18 cellular contexts compared by ENCODE assay signal in the genomic region with DNA sequence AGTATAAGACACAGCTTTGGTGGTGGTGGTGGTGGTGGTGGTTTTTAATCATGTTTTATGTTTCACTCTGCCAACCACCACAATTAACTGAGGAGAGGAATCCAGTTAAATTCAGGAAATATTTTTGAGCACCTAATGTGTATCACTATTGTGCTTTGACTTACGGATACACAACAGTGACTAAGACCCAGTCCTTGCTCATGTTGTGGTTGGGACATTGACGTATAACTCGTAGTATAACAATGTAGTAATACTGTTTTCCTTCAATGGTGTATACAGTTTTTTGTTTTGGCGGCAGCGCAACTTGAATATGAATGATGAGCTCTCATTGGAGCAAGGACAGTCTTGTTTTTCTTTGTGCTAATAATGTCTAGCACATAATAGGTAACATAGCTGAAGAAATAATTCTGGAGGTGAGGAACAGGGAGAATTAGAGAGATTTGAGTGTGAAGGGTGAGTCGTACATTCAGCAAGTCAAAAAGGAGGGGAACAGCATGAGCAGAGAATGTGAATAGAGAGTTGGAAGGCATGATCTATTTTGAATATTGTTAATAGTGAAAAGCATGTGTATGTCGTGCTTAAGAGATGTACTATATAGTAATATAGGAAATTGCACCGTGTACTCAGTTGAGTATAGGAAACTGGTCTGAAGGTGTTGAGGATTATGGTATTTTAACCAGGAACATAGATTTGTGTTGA. TPM values are rescaled to one million over a fixed set of nuclear protein-coding genes. Genes with fewer than 3 reads are reported as not detected.
DNase-seq lines count a peak whose midpoint lies in the region; ATAC-seq and TF ChIP-seq lines count a peak whose summit lies in the region.
"Had no signal": no experiment of that assay in that cellular context is flagged by ENCODE, and none has a peak within 500 bp of the region (broad histone marks: within the 10 kb centered on the region; RNA-seq: fewer than 3 reads in every experiment).

No MANE protein-coding gene starts in this region.

- WGBS in thyroid gland, 2 donors: 93 to 94% methylated on average over 8 of the region's 8 CpGs

- no peaks in the 10 kb centered on the region for H3K27me3 ChIP-seq in thyroid gland
- H3K27me3 ChIP-seq: SJCRH30, upper lobe of left lung had no signal

- H3K27ac ChIP-seq in thyroid gland: no peak overlapping the region
- H3K27ac ChIP-seq: SJCRH30, upper lobe of left lung had no signal

- TF ChIP-seq POLR2A in NB4 (IDR thresholded peaks at IDR 0.05; ENCODE audit: extremely low read depth, insufficient read length): no peak
- no peak for TF ChIP-seq POLR2A in thyroid gland (IDR thresholded peaks at IDR 0.05)

- no peak for DNase-seq in stimulated activated naive CD8-positive, alpha-beta T cell treated with anti-CD3 and anti-CD28 coated beads, Interleukin-15, Interleukin-2, amounts not matched to agents 100 U/mL and 50 U/mL, for 24 hours
- DNase-seq in NB4 (ENCODE audit: low read depth): no peak
- peak; percentile 62 for DNase-seq in astrocyte of the hippocampus (ENCODE audit: low read depth, low spot score)
- DNase-seq in stimulated activated naive CD8-positive, alpha-beta T cell treated with anti-CD3 and anti-CD28 coated beads, Interleukin-15, amount 100 ng/mL, for 72 hours: no peak
- no peak for DNase-seq in SK-N-DZ (ENCODE audit: low spot score)
- DNase-seq in thyroid gland: no peak
- DNase-seq in NCI-H146 (lab: John Stamatoyannopoulos, UW): no peak
- DNase-seq: activated naive CD4-positive, alpha-beta T cell; effector memory CD4-positive, alpha-beta T cell; hippocampal formation; NCI-H2029 treated with DMSO at 0.1 percent for 48 hours; NCI-H526; SJCRH30; stimulated activated naive CD4-positive, alpha-beta T cell; T-helper 9 cell; upper lobe of left lung had no signal

- H3K9me3 Mint-ChIP-seq in stimulated activated naive CD8-positive, alpha-beta T cell treated with anti-CD3 and anti-CD28 coated beads, Interleukin-15, Interleukin-2, amounts not matched to agents 100 ng/mL and 50 ng/mL, for 24 hours: no peaks in the 10 kb centered on the region
- H3K9me3 Mint-ChIP-seq in stimulated activated naive CD8-positive, alpha-beta T cell treated with anti-CD3 and anti-CD28 coated beads, Interleukin-15, amount 100 ng/mL, for 72 hours: no peaks in the 10 kb centered on the region
- H3K9me3 Mint-ChIP-seq: neural crest cell had no signal

- H3K27ac Mint-ChIP-seq in stimulated activated naive CD8-positive, alpha-beta T cell treated with anti-CD3 and anti-CD28 coated beads, Interleukin-15, Interleukin-2, amounts not matched to agents 100 ng/mL and 50 ng/mL, for 24 hours: peak overlapping the region; percentile 77
- peak overlapping the region in 1 of 2 donors; percentile 10 for H3K27ac Mint-ChIP-seq in stimulated activated naive CD8-positive, alpha-beta T cell treated with anti-CD3 and anti-CD28 coated beads, Interleukin-15, amount 100 ng/mL, for 72 hours

- H3K9me3 ChIP-seq in thyroid gland: no peaks in the 10 kb centered on the region
- H3K9me3 ChIP-seq: SJCRH30, upper lobe of left lung had no signal

- no peaks in the 10 kb centered on the region for H3K27me3 Mint-ChIP-seq in stimulated activated naive CD8-positive, alpha-beta T cell treated with anti-CD3 and anti-CD28 coated beads, Interleukin-15, Interleukin-2, amounts not matched to agents 100 ng/mL and 50 ng/mL, for 24 hours
- no peaks in the 10 kb centered on the region for H3K27me3 Mint-ChIP-seq in stimulated activated naive CD8-positive, alpha-beta T cell treated with anti-CD3 and anti-CD28 coated beads, Interleukin-15, amount 100 ng/mL, for 72 hours

- H3K4me1 Mint-ChIP-seq in stimulated activated naive CD8-positive, alpha-beta T cell treated with anti-CD3 and anti-CD28 coated beads, Interleukin-15, Interleukin-2, amounts not matched to agents 100 ng/mL and 50 ng/mL, for 24 hours (ENCODE audit: low read depth): peaks cover 50% of the 10 kb centered on the region
- H3K4me1 Mint-ChIP-seq in stimulated activated naive CD8-positive, alpha-beta T cell treated with anti-CD3 and anti-CD28 coated beads, Interleukin-15, amount 100 ng/mL, for 72 hours: peaks cover 58% of the 10 kb centered on the region

- H3K36me3 Mint-ChIP-seq in stimulated activated naive CD8-positive, alpha-beta T cell treated with anti-CD3 and anti-CD28 coated beads, Interleukin-15, Interleukin-2, amounts not matched to agents 100 ng/mL and 50 ng/mL, for 24 hours (ENCODE audit: low read depth): peaks cover 80% of the 10 kb centered on the region

- ATAC-seq in stimulated activated naive CD8-positive, alpha-beta T cell treated with anti-CD3 and anti-CD28 coated beads, Interleukin-15, Interleukin-2, amounts not matched to agents 100 U/mL and 50 U/mL, for 24 hours: no peak
- peak; percentile 47 for ATAC-seq in stimulated activated naive CD8-positive, alpha-beta T cell treated with anti-CD3 and anti-CD28 coated beads, Interleukin-15, amount 100 ng/mL, for 72 hours

- intact Hi-C loops in thyroid gland (cut with DNase I): no loop called here

- H3K4me3 ChIP-seq in NB4 (ENCODE audit: low read depth, low read length): peak overlapping the region; percentile 26
- H3K4me3 ChIP-seq in thyroid gland (replicated peaks in 1 of 3): no peak overlapping the region
- H3K4me3 ChIP-seq: SJCRH30, upper lobe of left lung had no signal

- peaks cover 12 to 16% of the 10 kb centered on the region in 2 donors for H3K36me3 ChIP-seq in thyroid gland

- TF ChIP-seq CTCF in NB4 (IDR thresholded peaks at IDR 0.05; ENCODE audit: low read depth, low read length): no peak
- no peak for TF ChIP-seq CTCF in thyroid gland (IDR thresholded peaks at IDR 0.05)

- peaks cover 14 to 25% of the 10 kb centered on the region in 2 donors for H3K4me1 ChIP-seq in thyroid gland

- no peak overlapping the region for H3K4me3 Mint-ChIP-seq in stimulated activated naive CD8-positive, alpha-beta T cell treated with anti-CD3 and anti-CD28 coated beads, Interleukin-15, Interleukin-2, amounts not matched to agents 100 ng/mL and 50 ng/mL, for 24 hours
- H3K4me3 Mint-ChIP-seq in stimulated activated naive CD8-positive, alpha-beta T cell treated with anti-CD3 and anti-CD28 coated beads, Interleukin-15, amount 100 ng/mL, for 72 hours: peak overlapping the region in 1 of 2 donors; percentile 4
- H3K4me3 Mint-ChIP-seq: neural crest cell had no signal

RNA-seq across cellular contexts. Expression of a gene that starts 5.5 kb away (rescaled TPM):
- 284 and 312 TPM in 2 replicates for polyA plus RNA-seq in SK-N-DZ (2014; cell fraction: cytosol; rRNA removed)
- 174 and 298 TPM in 2 replicates for polyA plus RNA-seq in SK-N-DZ (2014; cell fraction: nucleus; rRNA removed)
- 10 to 100 TPM; 38.4 to 84.8 (median 64.3) TPM for total RNA-seq in thyroid gland

RNA-seq across cellular contexts. Expression of a gene that starts 18.0 kb away (rescaled TPM):
- 32.4 and 45.7 TPM in 2 replicates for polyA plus RNA-seq in SK-N-DZ (2014; cell fraction: cytosol; rRNA removed)
- 39.8 and 43.0 TPM in 2 replicates for polyA plus RNA-seq in SK-N-DZ (2014; cell fraction: nucleus; rRNA removed)
- 10 to 100 TPM; 30.6 to 43.8 (median 38.4) TPM for total RNA-seq in thyroid gland
